ENCODE assay signal across 22 cellular contexts in genomic region chr12:83850531-83850930, GRCh38.
"Had no signal": no experiment of that assay in that cellular context is flagged by ENCODE, and none has a peak within 500 bp of the region (broad histone marks: within the 10 kb centered on the region; RNA-seq: fewer than 3 reads in every experiment).

No MANE protein-coding gene starts in this region.

- H3K4me3 ChIP-seq: esophagus squamous epithelium, gastrocnemius medialis, heart right ventricle, mucosa of descending colon, ovary, right atrium auricular region, sigmoid colon, skin epidermis, testis, tibial nerve had no signal

- H3K27ac ChIP-seq: esophagus squamous epithelium, gastrocnemius medialis, heart right ventricle, ovary, right atrium auricular region, sigmoid colon, skin epidermis, testis, tibial nerve had no signal

- DNase-seq: effector memory CD8-positive, alpha-beta T cell; esophagus squamous epithelium; gastrocnemius medialis; heart right ventricle; hypothalamus; kidney glomerular epithelial cell; mucosa of descending colon; naive thymus-derived CD8-positive, alpha-beta T cell; nucleus accumbens; ovary; sigmoid colon; stimulated activated CD4-positive, alpha-beta T cell treated with anti-CD3 and anti-CD28 coated beads, Interleukin-2, amount 100 ng/mL, for 24 hours; stimulated activated CD4-positive, alpha-beta T cell treated with anti-CD3 and anti-CD28 coated beads, Interleukin-4, amount 100 ng/mL, for 4 hours; stimulated activated naive B cell treated with anti-CD40 and anti-IgM and Interleukin-4, amounts not matched to agents 10 μg/mL and 1 μg/mL and 100 μg/mL, for 72 hours; stimulated activated naive CD8-positive, alpha-beta T cell treated with anti-CD3 and anti-CD28 coated beads, Interleukin-15, amount 100 ng/mL, for 72 hours; testis had no signal

- H3K36me3 Mint-ChIP-seq: naive thymus-derived CD8-positive, alpha-beta T cell; stimulated activated naive B cell treated with anti-CD40 and anti-IgM and Interleukin-4, amounts not matched to agents 10 μg/mL and 1 μg/mL and 100 μg/mL, for 72 hours had no signal

- H3K4me1 ChIP-seq: esophagus squamous epithelium, gastrocnemius medialis, heart right ventricle, right atrium auricular region, sigmoid colon, testis, tibial nerve had no signal

- H3K27me3 Mint-ChIP-seq: dendritic cell treated with granulocyte-macrophage colony-stimulating factor and Interleukin-4, amounts not matched to agents 40 ng/mL and 50 ng/mL, for 4 days; effector memory CD8-positive, alpha-beta T cell; naive thymus-derived CD8-positive, alpha-beta T cell; stimulated activated naive B cell treated with anti-CD40 and anti-IgM and Interleukin-4, amounts not matched to agents 10 μg/mL and 1 μg/mL and 100 μg/mL, for 72 hours; stimulated activated naive CD8-positive, alpha-beta T cell treated with anti-CD3 and anti-CD28 coated beads, Interleukin-15, amount 100 ng/mL, for 72 hours had no signal

- H3K9me3 ChIP-seq: gastrocnemius medialis, ovary, sigmoid colon, testis had no signal

- H3K27me3 ChIP-seq: esophagus squamous epithelium, gastrocnemius medialis, heart right ventricle, ovary, right atrium auricular region, sigmoid colon, testis, tibial nerve had no signal

- ATAC-seq: effector memory CD8-positive, alpha-beta T cell; gastrocnemius medialis; heart right ventricle; mucosa of descending colon; naive thymus-derived CD8-positive, alpha-beta T cell; stimulated activated naive B cell treated with anti-CD40 and anti-IgM and Interleukin-4, amounts not matched to agents 10 μg/mL and 1 μg/mL and 100 μg/mL, for 72 hours; stimulated activated naive CD8-positive, alpha-beta T cell treated with anti-CD3 and anti-CD28 coated beads, Interleukin-15, amount 100 ng/mL, for 72 hours had no signal

- H3K27ac Mint-ChIP-seq: dendritic cell treated with granulocyte-macrophage colony-stimulating factor and Interleukin-4, amounts not matched to agents 40 ng/mL and 50 ng/mL, for 4 days; effector memory CD8-positive, alpha-beta T cell; naive thymus-derived CD8-positive, alpha-beta T cell; stimulated activated naive B cell treated with anti-CD40 and anti-IgM and Interleukin-4, amounts not matched to agents 10 μg/mL and 1 μg/mL and 100 μg/mL, for 72 hours; stimulated activated naive CD8-positive, alpha-beta T cell treated with anti-CD3 and anti-CD28 coated beads, Interleukin-15, amount 100 ng/mL, for 72 hours had no signal

- H3K36me3 ChIP-seq: esophagus squamous epithelium, gastrocnemius medialis, heart right ventricle, ovary, right atrium auricular region, sigmoid colon, tibial nerve had no signal

- H3K4me3 Mint-ChIP-seq: dendritic cell treated with granulocyte-macrophage colony-stimulating factor and Interleukin-4, amounts not matched to agents 40 ng/mL and 50 ng/mL, for 4 days; effector memory CD8-positive, alpha-beta T cell; naive thymus-derived CD8-positive, alpha-beta T cell; neural crest cell; stimulated activated naive B cell treated with anti-CD40 and anti-IgM and Interleukin-4, amounts not matched to agents 10 μg/mL and 1 μg/mL and 100 μg/mL, for 72 hours; stimulated activated naive CD8-positive, alpha-beta T cell treated with anti-CD3 and anti-CD28 coated beads, Interleukin-15, amount 100 ng/mL, for 72 hours had no signal

- H3K4me1 Mint-ChIP-seq: naive thymus-derived CD8-positive, alpha-beta T cell; neural crest cell; stimulated activated naive B cell treated with anti-CD40 and anti-IgM and Interleukin-4, amounts not matched to agents 10 μg/mL and 1 μg/mL and 100 μg/mL, for 72 hours; stimulated activated naive CD8-positive, alpha-beta T cell treated with anti-CD3 and anti-CD28 coated beads, Interleukin-15, amount 100 ng/mL, for 72 hours had no signal

- FAIRE-seq: islet of Langerhans had no signal
